Comparison of ENCODE assay signal across 8 cellular contexts in genomic region chr12:117857632-117858274, GRCh38.
A peak's percentile ranks its signal among the peaks of the same experiment; 100 is the strongest.
DNase-seq lines count a peak whose midpoint lies in the region; ATAC-seq, FAIRE-seq and TF ChIP-seq lines count a peak whose summit lies in the region.

No MANE protein-coding gene starts in this region.

- no peaks in the 10 kb centered on the region for H3K27me3 ChIP-seq in HCT116 (ENCODE audit: insufficient read depth, low read length)

- H3K4me2 ChIP-seq in HCT116 (ENCODE audit: low read length) = 0 out of 2 replicates have a peak overlapping the region, but pooled peaks have one; percentile 63

- no peaks in the 10 kb centered on the region for H3K9me2 ChIP-seq in HCT116 (ENCODE audit: insufficient read depth)

- intact Hi-C loops in HCT116 (cut with micrococcal nuclease) = no loop called here

- TF ChIP-seq CTCF in HCT116 (IDR thresholded peaks at IDR 0.05 in 2 of 3, conservative IDR thresholded peaks at IDR 0.05 in 1 of 3; ENCODE audit: borderline replicate concordance in 1 of 3, insufficient read depth in 1 of 3, low read depth in 2 of 3, low read length in 2 of 3) = peak; percentile 48 to 78 (median 74); a peak in 5 of 6 replicates

- H3K4me1 ChIP-seq in HCT116 (ENCODE audit: control insufficient read depth in 1 of 2, insufficient read depth in 2 of 2, low read length in 2 of 2) = peaks cover 9 to 34% of the 10 kb centered on the region in 2 experiments

- H3K79me2 ChIP-seq in HCT116 (ENCODE audit: insufficient read depth, low read length) = no peaks in the 10 kb centered on the region

- no peak overlapping the region for H2AFZ ChIP-seq in HCT116 (ENCODE audit: low read depth, low read length, poor library complexity, severe bottlenecking)

- no peaks in the 10 kb centered on the region for H4K20me1 ChIP-seq in HCT116 (ENCODE audit: insufficient read depth)

- no peak overlapping the region for H3K4me3 ChIP-seq in HCT116 (replicated peaks in 1 of 2; ENCODE audit: low read depth in 1 of 2, low read length in 2 of 2)

- FAIRE-seq in RCC 7860 (lab: Jason Lieb, UNC) = no peak

- DNase-seq in COLO668 (lab: John Stamatoyannopoulos, UW; ENCODE audit: unreplicated experiment) (peak; percentile 50), HCT116 (ENCODE audit: low read depth, low spot score) (no peak), RCC 7860 (ENCODE audit: low spot score) (peak; percentile 27), hepatic stellate cell (ENCODE audit: low spot score) (peak; percentile 40), foreskin melanocyte (no peak)
- peak; percentile 80 for DNase-seq in activated effector memory CD4-positive, alpha-beta T cell treated with anti-CD3 and anti-CD28 coated beads, Interleukin-2, amount 50 U/mL, for 16 hours
- DNase-seq in stimulated activated CD4-positive, alpha-beta T cell treated with anti-CD3 and anti-CD28 coated beads, Interleukin-2, amount 100 ng/mL, for 48 hours = peak; percentile 58 to 62

- POLR2A ChIA-PET in HCT116 (lab: Charles Lee) = interaction anchor here (0.6 kb wide), 1 partner anchor 404 kb away, joined by 3 read pairs; no protein-coding TSS in a partner anchor

- no peaks in the 10 kb centered on the region for H3K9me3 ChIP-seq in HCT116 (ENCODE audit: control insufficient read depth in 1 of 2, insufficient read depth in 1 of 2, low read depth in 1 of 2, low read length in 2 of 2)

- no peaks in the 10 kb centered on the region for H3K36me3 ChIP-seq in HCT116 (ENCODE audit: control insufficient read depth in 1 of 2, insufficient read depth in 2 of 2, low read length in 2 of 2)

- peak; percentile 21 for TF ChIP-seq RAD21 in HCT116 (IDR thresholded peaks at IDR 0.05; ENCODE audit: low read depth)

- ATAC-seq in HCT116 (peak; percentile 72), HG03342 (IDR thresholded peaks at IDR 0.05; ENCODE audit: unreplicated experiment) (no peak)

- no peak overlapping the region for H3K9ac ChIP-seq in HCT116 (ENCODE audit: low read length)

- CTCF ChIA-PET in HCT116 (lab: Charles Lee) = interaction anchor here (0.7 to 3.1 kb wide), 17 partner anchors 8 to 647 kb away, joined by 3 to 19 read pairs (median 5); no protein-coding TSS in a partner anchor

- no TSS peak for BruUV-seq in HCT116 (replicated peaks; lab: Mats Ljungman, UMichigan)

- no peak overlapping the region for H3K27ac ChIP-seq in HCT116 (ENCODE audit: low read depth, low read length)

- RAD21 ChIA-PET in HCT116 (lab: Charles Lee; ENCODE audit: low non-redundant PET in 1 of 2, low total read pairs in 2 of 2, uncharacterized antibody in 2 of 2, unreplicated experiment in 2 of 2) = interaction anchor here in 1 of 2 experiments (0.6 kb wide), 1 partner anchor 111 kb away, joined by 5 read pairs; the partner anchor contains the start of gene KSR2

- no peak for TF ChIP-seq POLR2A in HCT116 (IDR thresholded peaks at IDR 0.05; ENCODE audit: borderline replicate concordance, extremely low read depth, insufficient read depth, insufficient read length)

TF ChIP-seq in HCT116, 20 proteins besides CTCF, POLR2A, EP300 and RAD21:
- peak; percentile 65 for TF ChIP-seq EGR1 (IDR thresholded peaks at IDR 0.05; ENCODE audit: low read depth)
- TF ChIP-seq CEBPB (IDR thresholded peaks at IDR 0.05; ENCODE audit: low read depth) = no peak

Comparison
In these comparisons a context has a peak if more than half of its experiments do, and no peak if none do; other contexts are left out.
1. DNase-seq: peak in COLO668 (single experiment), RCC 7860 (single experiment), activated effector memory CD4-positive, alpha-beta T cell treated with anti-CD3 and anti-CD28 coated beads, Interleukin-2, amount 50 U/mL, for 16 hours (single experiment), hepatic stellate cell (single experiment) and stimulated activated CD4-positive, alpha-beta T cell treated with anti-CD3 and anti-CD28 coated beads, Interleukin-2, amount 100 ng/mL, for 48 hours (2 of 2); none in HCT116 (single experiment) and foreskin melanocyte (single experiment).